13 cellular contexts compared by ENCODE assay signal in genomic region chr1:173479649-173480048, GRCh38. TPM values are rescaled to one million over a fixed set of nuclear protein-coding genes. Genes with fewer than 3 reads are reported as not detected.
DNase-seq lines count a peak whose midpoint lies in the region; ATAC-seq and TF ChIP-seq lines count a peak whose summit lies in the region.
"Had no signal": no experiment of that assay in that cellular context is flagged by ENCODE, and none has a peak within 500 bp of the region (broad histone marks: within the 10 kb centered on the region; RNA-seq: fewer than 3 reads in every experiment).

No MANE protein-coding gene starts in this region.

- H3K4me2 ChIP-seq in skeletal muscle satellite cell (ENCODE audit: low read length), result peak overlapping the region; percentile 95

- H3K4me1 ChIP-seq in skeletal muscle satellite cell (ENCODE audit: control insufficient read depth, insufficient read depth, low read length), result peaks cover 38% of the 10 kb centered on the region

- no peak for DNase-seq in activated CD4-positive, alpha-beta memory T cell treated with anti-CD3 and anti-CD28 coated beads for 36 hours
- no peak for DNase-seq in activated CD4-positive, alpha-beta memory T cell treated with anti-CD3 and anti-CD28 coated beads, Interleukin-2, amount 10 ng/mL, durations not matched to agents 7 days and 5 days
- DNase-seq in activated T-helper 2 cell treated with anti-CD3 and anti-CD28 coated beads, Interferon-gamma antibody, Interleukin-2, Interleukin-4, amounts not matched to agents 10 μg/mL and 5 μg/mL and 100 μg/mL, durations not matched to agents 14 hours and 24 hours and 36 hours (ENCODE audit: low spot score), result no peak
- DNase-seq in foreskin fibroblast (peak in 1 of 2 donors; percentile 20), NCI-H187 (lab: John Stamatoyannopoulos, UW) (no peak), substantia nigra (lab: John Stamatoyannopoulos, UW) (no peak)
- DNase-seq: ACHN, glutamatergic neuron, retina had no signal

- POLR2A ChIA-PET in activated CD4-positive, alpha-beta memory T cell treated with anti-CD3 and anti-CD28 coated beads for 36 hours (lab: Charles Lee), result no interaction called here
- POLR2A ChIA-PET in activated CD4-positive, alpha-beta memory T cell treated with anti-CD3 and anti-CD28 coated beads, Interleukin-2, amount 10 ng/mL, durations not matched to agents 7 days and 5 days (lab: Charles Lee), result interaction anchor here (4.5 kb wide), 1 partner anchor 344 kb away, joined by 34 read pairs; the partner anchor contains the start of genes CENPL and DARS2

- peaks cover 49% of the 10 kb centered on the region for H3K4me1 Mint-ChIP-seq in activated CD4-positive, alpha-beta memory T cell treated with anti-CD3 and anti-CD28 coated beads for 36 hours (ENCODE audit: low read depth)
- H3K4me1 Mint-ChIP-seq in activated CD4-positive, alpha-beta memory T cell treated with anti-CD3 and anti-CD28 coated beads, Interleukin-2, amount 10 ng/mL, durations not matched to agents 7 days and 5 days, result peaks cover 55% of the 10 kb centered on the region
- peaks cover 40% of the 10 kb centered on the region for H3K4me1 Mint-ChIP-seq in activated T-helper 2 cell treated with anti-CD3 and anti-CD28 coated beads, Interferon-gamma antibody, Interleukin-2, Interleukin-4, amounts not matched to agents 10 μg/mL and 5 μg/mL and 100 μg/mL, durations not matched to agents 14 hours and 24 hours and 36 hours (ENCODE audit: low read depth)

- ATAC-seq in GM18520 (IDR thresholded peaks at IDR 0.05; ENCODE audit: unreplicated experiment), result no peak

- no peaks in the 10 kb centered on the region for H3K9me3 Mint-ChIP-seq in activated CD4-positive, alpha-beta memory T cell treated with anti-CD3 and anti-CD28 coated beads for 36 hours
- no peaks in the 10 kb centered on the region for H3K9me3 Mint-ChIP-seq in activated CD4-positive, alpha-beta memory T cell treated with anti-CD3 and anti-CD28 coated beads, Interleukin-2, amount 10 ng/mL, durations not matched to agents 7 days and 5 days
- no peaks in the 10 kb centered on the region for H3K9me3 Mint-ChIP-seq in activated T-helper 2 cell treated with anti-CD3 and anti-CD28 coated beads, Interferon-gamma antibody, Interleukin-2, Interleukin-4, amounts not matched to agents 10 μg/mL and 5 μg/mL and 100 μg/mL, durations not matched to agents 14 hours and 24 hours and 36 hours

- CTCF ChIA-PET in activated CD4-positive, alpha-beta memory T cell treated with anti-CD3 and anti-CD28 coated beads for 36 hours (lab: Charles Lee), result interaction anchor here (1.5 to 7.4 kb wide), 2 partner anchors 49 to 391 kb away, joined by 3 to 60 read pairs; no protein-coding TSS in a partner anchor
- CTCF ChIA-PET in activated CD4-positive, alpha-beta memory T cell treated with anti-CD3 and anti-CD28 coated beads, Interleukin-2, amount 10 ng/mL, durations not matched to agents 7 days and 5 days (lab: Charles Lee), result no interaction called here

- peak overlapping the region; percentile 92 for H3K9ac ChIP-seq in skeletal muscle satellite cell (ENCODE audit: low read depth, low read length)
- H3K9ac ChIP-seq: KMS-11 had no signal

- no peaks in the 10 kb centered on the region for H3K27me3 Mint-ChIP-seq in activated CD4-positive, alpha-beta memory T cell treated with anti-CD3 and anti-CD28 coated beads for 36 hours
- no peaks in the 10 kb centered on the region for H3K27me3 Mint-ChIP-seq in activated CD4-positive, alpha-beta memory T cell treated with anti-CD3 and anti-CD28 coated beads, Interleukin-2, amount 10 ng/mL, durations not matched to agents 7 days and 5 days
- no peaks in the 10 kb centered on the region for H3K27me3 Mint-ChIP-seq in activated T-helper 2 cell treated with anti-CD3 and anti-CD28 coated beads, Interferon-gamma antibody, Interleukin-2, Interleukin-4, amounts not matched to agents 10 μg/mL and 5 μg/mL and 100 μg/mL, durations not matched to agents 14 hours and 24 hours and 36 hours (ENCODE audit: low read depth)

- H3K27ac ChIP-seq in substantia nigra (ENCODE audit: low read depth, low read length, poor library complexity, severe bottlenecking), result no peak overlapping the region
- H3K27ac ChIP-seq: KMS-11, thoracic aorta had no signal

- peaks cover 30% of the 10 kb centered on the region for H3K36me3 Mint-ChIP-seq in activated CD4-positive, alpha-beta memory T cell treated with anti-CD3 and anti-CD28 coated beads for 36 hours
- peaks cover 57% of the 10 kb centered on the region for H3K36me3 Mint-ChIP-seq in activated CD4-positive, alpha-beta memory T cell treated with anti-CD3 and anti-CD28 coated beads, Interleukin-2, amount 10 ng/mL, durations not matched to agents 7 days and 5 days (ENCODE audit: low read depth)
- peaks cover 58% of the 10 kb centered on the region for H3K36me3 Mint-ChIP-seq in activated T-helper 2 cell treated with anti-CD3 and anti-CD28 coated beads, Interferon-gamma antibody, Interleukin-2, Interleukin-4, amounts not matched to agents 10 μg/mL and 5 μg/mL and 100 μg/mL, durations not matched to agents 14 hours and 24 hours and 36 hours (ENCODE audit: low read depth)

- no peak for TF ChIP-seq CTCF in foreskin fibroblast (IDR thresholded peaks at IDR 0.05; ENCODE audit: low read depth, low read length)

- H3K4me3 ChIP-seq in foreskin fibroblast (ENCODE audit: low read depth in 1 of 2, low read length in 2 of 2) (peak overlapping the region; percentile 78 to 86), skeletal muscle satellite cell (ENCODE audit: low read length) (peak overlapping the region; percentile 86)

- H3K9me3 ChIP-seq in skeletal muscle satellite cell (replicated peaks; ENCODE audit: low read length), result no peaks in the 10 kb centered on the region
- H3K9me3 ChIP-seq: thoracic aorta had no signal

- peak overlapping the region; percentile 10 for H3K4me3 Mint-ChIP-seq in activated CD4-positive, alpha-beta memory T cell treated with anti-CD3 and anti-CD28 coated beads for 36 hours
- H3K4me3 Mint-ChIP-seq in activated CD4-positive, alpha-beta memory T cell treated with anti-CD3 and anti-CD28 coated beads, Interleukin-2, amount 10 ng/mL, durations not matched to agents 7 days and 5 days, result no peak overlapping the region
- H3K4me3 Mint-ChIP-seq in activated T-helper 2 cell treated with anti-CD3 and anti-CD28 coated beads, Interferon-gamma antibody, Interleukin-2, Interleukin-4, amounts not matched to agents 10 μg/mL and 5 μg/mL and 100 μg/mL, durations not matched to agents 14 hours and 24 hours and 36 hours (ENCODE audit: low read depth), result peak overlapping the region; percentile 24

- H3K27me3 ChIP-seq in skeletal muscle satellite cell (ENCODE audit: control insufficient read depth, insufficient read depth, low read length), result no peaks in the 10 kb centered on the region

- no peak overlapping the region for H3K27ac Mint-ChIP-seq in activated CD4-positive, alpha-beta memory T cell treated with anti-CD3 and anti-CD28 coated beads for 36 hours
- H3K27ac Mint-ChIP-seq in activated CD4-positive, alpha-beta memory T cell treated with anti-CD3 and anti-CD28 coated beads, Interleukin-2, amount 10 ng/mL, durations not matched to agents 7 days and 5 days, result no peak overlapping the region
- H3K27ac Mint-ChIP-seq in activated T-helper 2 cell treated with anti-CD3 and anti-CD28 coated beads, Interferon-gamma antibody, Interleukin-2, Interleukin-4, amounts not matched to agents 10 μg/mL and 5 μg/mL and 100 μg/mL, durations not matched to agents 14 hours and 24 hours and 36 hours, result no peak overlapping the region

- intact Hi-C loops in activated CD4-positive, alpha-beta memory T cell treated with anti-CD3 and anti-CD28 coated beads for 36 hours (cut with micrococcal nuclease), result loop anchor here (10.0 kb wide), 2 partner anchors 675 to 1515 kb away; partner anchors contain the start of genes CACYBP and RABGAP1L
- intact Hi-C loops in activated T-helper 2 cell treated with anti-CD3 and anti-CD28 coated beads, Interferon-gamma antibody, Interleukin-2, Interleukin-4, amounts not matched to agents 10 μg/mL and 5 μg/mL and 100 μg/mL, durations not matched to agents 14 hours and 24 hours and 36 hours (cut with micrococcal nuclease), result loop anchor here (5.0 to 10.0 kb wide), 4 partner anchors 543 to 1695 kb away; partner anchors contain the start of genes METTL13, MRPS14 and RC3H1

- peaks cover 46% of the 10 kb centered on the region for H3K36me3 ChIP-seq in skeletal muscle satellite cell (ENCODE audit: insufficient read depth, low read length)

RNA-seq across cellular contexts. Expression of gene PRDX6, which starts 2.5 kb away (rescaled TPM):
- 100 to 1,000 TPM; 129 to 136 TPM for total RNA-seq in activated CD4-positive, alpha-beta memory T cell treated with anti-CD3 and anti-CD28 coated beads for 36 hours
- 100 to 1,000 TPM; 105 to 109 TPM for total RNA-seq in activated CD4-positive, alpha-beta memory T cell treated with anti-CD3 and anti-CD28 coated beads, Interleukin-2, amount 10 ng/mL, durations not matched to agents 7 days and 5 days
- 148 and 150 TPM in 2 replicates for total RNA-seq in activated T-helper 2 cell treated with anti-CD3 and anti-CD28 coated beads, Interferon-gamma antibody, Interleukin-2, Interleukin-4, amounts not matched to agents 10 μg/mL and 5 μg/mL and 100 μg/mL, durations not matched to agents 14 hours and 24 hours and 36 hours
- total RNA-seq in skeletal muscle satellite cell (2012; rRNA removed), result 231 and 249 TPM in 2 replicates
